In the genomic region with DNA sequence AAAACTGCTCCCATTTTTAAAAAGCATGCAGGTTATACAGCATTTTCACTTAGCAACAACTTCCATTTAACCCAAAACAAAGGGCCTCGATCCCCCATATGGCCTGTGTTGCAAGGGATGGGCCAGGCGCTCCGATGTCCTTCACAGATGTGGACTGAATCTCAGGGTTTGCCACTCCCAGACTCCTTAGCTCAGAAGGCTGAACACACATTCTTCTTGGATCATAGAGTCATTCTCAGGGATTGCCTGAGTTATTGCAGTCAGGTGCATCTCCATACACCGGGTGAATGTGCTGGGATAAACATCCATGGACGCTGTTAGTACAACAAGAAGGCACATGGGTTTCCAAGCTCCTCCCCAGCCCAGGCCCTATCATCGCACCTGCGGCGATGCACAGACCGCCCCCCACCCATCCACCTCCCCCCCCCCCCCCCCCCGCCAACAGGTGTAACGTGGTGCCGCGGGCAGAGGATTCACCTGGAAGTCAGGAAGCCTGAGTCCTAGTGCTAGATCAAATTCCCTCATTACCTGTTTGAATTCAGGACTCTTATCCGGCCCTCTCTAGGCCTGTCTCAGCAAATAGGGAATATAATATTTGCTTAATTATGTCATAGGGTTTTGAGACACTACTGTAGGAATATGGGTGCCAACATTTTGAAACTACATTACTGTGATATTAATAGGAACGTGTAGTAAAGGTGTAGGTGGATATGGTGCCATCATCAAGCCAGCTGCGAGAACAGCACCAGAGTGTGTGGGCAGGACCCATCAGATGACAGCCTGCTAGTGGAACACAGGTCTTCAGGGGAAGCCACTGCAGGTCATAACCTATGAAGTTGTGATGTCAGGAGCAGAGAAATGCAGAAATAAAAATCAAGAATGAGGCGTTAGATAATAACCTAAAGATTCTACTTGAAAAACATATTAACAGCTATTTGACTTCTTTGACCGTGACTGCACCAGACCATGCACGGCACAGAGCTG, we compare ENCODE assay signal across 13 cellular contexts.
DNase-seq lines count a peak whose midpoint lies in the region.
"Had no signal": no experiment of that assay in that cellular context is flagged by ENCODE, and none has a peak within 500 bp of the region (broad histone marks: within the 10 kb centered on the region; RNA-seq: fewer than 3 reads in every experiment).

No MANE protein-coding gene starts in this region.

- no peaks in the 10 kb centered on the region for H3K36me3 ChIP-seq in skeletal muscle tissue (ENCODE audit: control insufficient read depth in 3 of 3, insufficient read depth in 3 of 3, low read length in 3 of 3)
- H3K36me3 ChIP-seq: cardiac muscle cell, upper lobe of left lung had no signal

- H3K4me1 ChIP-seq in skeletal muscle tissue (ENCODE audit: control insufficient read depth in 3 of 3, insufficient read depth in 3 of 3, low read length in 3 of 3), result peaks cover 24 to 38% (median 34%) of the 10 kb centered on the region in 3 donors

- H3K27ac ChIP-seq in epithelial cell of prostate (peak overlapping the region; percentile 97), skeletal muscle tissue (ENCODE audit: low read depth, low read length) (peak overlapping the region; percentile 39)
- H3K27ac ChIP-seq: cardiac muscle cell, upper lobe of left lung had no signal

- H3K27me3 ChIP-seq in skeletal muscle tissue (ENCODE audit: control insufficient read depth in 3 of 3, insufficient read depth in 3 of 3, low read length in 3 of 3), result no peaks in the 10 kb centered on the region
- H3K27me3 ChIP-seq: cardiac muscle cell, upper lobe of left lung had no signal

- no peaks in the 10 kb centered on the region for H3K9me3 ChIP-seq in skeletal muscle tissue (ENCODE audit: control insufficient read depth in 3 of 3, low read length in 3 of 3)
- H3K9me3 ChIP-seq: upper lobe of left lung had no signal

- H3K4me3 ChIP-seq in skeletal muscle tissue (ENCODE audit: low read length in 3 of 3), result no peak overlapping the region
- H3K4me3 ChIP-seq: cardiac muscle cell had no signal

- DNase-seq in DMS79 treated with DMSO at 0.1 percent for 48 hours (lab: John Stamatoyannopoulos, UW), result peak; percentile 41
- no peak for DNase-seq in DMS79 (lab: John Stamatoyannopoulos, UW)
- peak; percentile 59 for DNase-seq in NCI-H510A (lab: John Stamatoyannopoulos, UW)
- no peak for DNase-seq in epithelial cell of prostate (ENCODE audit: low read depth, low spot score)
- DNase-seq in UCSD-AML1 (lab: John Stamatoyannopoulos, UW; ENCODE audit: unreplicated experiment), result no peak
- no peak for DNase-seq in activated CD4-positive, alpha-beta T cell treated with anti-CD3 and anti-CD28 coated beads for 48 hours
- no peak for DNase-seq in occipital lobe (lab: John Stamatoyannopoulos, UW)
- DNase-seq: 8988T; NK-92 treated with Interleukin-12 subunit alpha and Interleukin-12 subunit beta, amount 100 ng/mL, for 24 hours; T1000; upper lobe of left lung had no signal

- no peak overlapping the region for H3K9ac ChIP-seq in skeletal muscle tissue (ENCODE audit: low read depth in 1 of 3, low read length in 3 of 3)

Comparison
In these comparisons a context has a peak if more than half of its experiments do, and no peak if none do; other contexts are left out.
1. DNase-seq: peak in DMS79 treated with DMSO at 0.1 percent for 48 hours (single experiment) and NCI-H510A (single experiment); none in DMS79 (single experiment), epithelial cell of prostate (single experiment), UCSD-AML1 (single experiment), activated CD4-positive, alpha-beta T cell treated with anti-CD3 and anti-CD28 coated beads for 48 hours (single experiment) and occipital lobe (single experiment).